In the genomic region with DNA sequence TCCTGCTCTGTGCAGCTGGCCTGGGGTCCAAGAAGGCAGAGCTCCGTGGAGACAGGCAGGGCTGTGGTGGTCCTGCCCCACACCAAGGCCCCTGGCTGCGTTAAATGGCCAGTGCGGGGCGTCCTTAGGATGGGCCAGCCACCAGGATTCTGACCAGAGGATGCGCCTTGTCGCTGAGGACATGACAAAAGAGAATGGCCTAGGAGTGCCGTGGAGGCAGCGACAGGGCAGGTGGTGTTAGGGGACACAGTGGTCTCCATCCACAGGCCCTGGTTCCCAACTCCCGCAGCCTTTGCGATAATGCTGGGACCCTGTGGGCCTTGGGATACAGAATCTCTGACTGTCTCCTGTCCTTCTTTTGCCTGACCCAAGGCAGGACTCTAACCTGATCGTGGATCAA, we compare ENCODE assay signal across 16 cellular contexts.
"Had no signal": no experiment of that assay in that cellular context is flagged by ENCODE, and none has a peak within 500 bp of the region (broad histone marks: within the 10 kb centered on the region; RNA-seq: fewer than 3 reads in every experiment).

No MANE protein-coding gene starts in this region.

- H3K36me3 Mint-ChIP-seq: naive thymus-derived CD4-positive, alpha-beta T cell; stimulated activated memory B cell treated with anti-CD40 and anti-IgM and Interleukin-4, amounts not matched to agents 10 μg/mL and 1 μg/mL and 100 μg/mL, for 72 hours had no signal

- H3K36me3 ChIP-seq: colonic mucosa, heart left ventricle, tibial nerve had no signal

- H3K4me1 Mint-ChIP-seq: naive thymus-derived CD4-positive, alpha-beta T cell; stimulated activated memory B cell treated with anti-CD40 and anti-IgM and Interleukin-4, amounts not matched to agents 10 μg/mL and 1 μg/mL and 100 μg/mL, for 72 hours had no signal

- H3K4me3 ChIP-seq: colonic mucosa, heart left ventricle, testis, tibial nerve had no signal

- H3K4me3 Mint-ChIP-seq: naive thymus-derived CD4-positive, alpha-beta T cell; nephron progenitor cell; stimulated activated memory B cell treated with anti-CD40 and anti-IgM and Interleukin-4, amounts not matched to agents 10 μg/mL and 1 μg/mL and 100 μg/mL, for 72 hours; stimulated activated naive CD8-positive, alpha-beta T cell treated with anti-CD3 and anti-CD28 coated beads, Interleukin-15, Interleukin-2, amounts not matched to agents 100 ng/mL and 50 ng/mL, for 24 hours had no signal

- H3K4me1 ChIP-seq: colonic mucosa, heart left ventricle, testis had no signal

- H3K27me3 Mint-ChIP-seq: stimulated activated memory B cell treated with anti-CD40 and anti-IgM and Interleukin-4, amounts not matched to agents 10 μg/mL and 1 μg/mL and 100 μg/mL, for 72 hours; stimulated activated naive CD8-positive, alpha-beta T cell treated with anti-CD3 and anti-CD28 coated beads, Interleukin-15, Interleukin-2, amounts not matched to agents 100 ng/mL and 50 ng/mL, for 24 hours had no signal

- H3K9me3 ChIP-seq: colonic mucosa, heart left ventricle, testis, tibial nerve had no signal

- H3K27ac ChIP-seq: colonic mucosa, heart left ventricle, testis, tibial nerve had no signal

- H3K27ac Mint-ChIP-seq: naive thymus-derived CD4-positive, alpha-beta T cell; nephron progenitor cell; stimulated activated memory B cell treated with anti-CD40 and anti-IgM and Interleukin-4, amounts not matched to agents 10 μg/mL and 1 μg/mL and 100 μg/mL, for 72 hours; stimulated activated naive CD8-positive, alpha-beta T cell treated with anti-CD3 and anti-CD28 coated beads, Interleukin-15, Interleukin-2, amounts not matched to agents 100 ng/mL and 50 ng/mL, for 24 hours had no signal

- ATAC-seq: heart left ventricle; left colon; left ventricle myocardium superior; naive thymus-derived CD4-positive, alpha-beta T cell; stimulated activated memory B cell treated with anti-CD40 and anti-IgM and Interleukin-4, amounts not matched to agents 10 μg/mL and 1 μg/mL and 100 μg/mL, for 72 hours had no signal

- H3K9me3 Mint-ChIP-seq: nephron progenitor cell; stimulated activated memory B cell treated with anti-CD40 and anti-IgM and Interleukin-4, amounts not matched to agents 10 μg/mL and 1 μg/mL and 100 μg/mL, for 72 hours; stimulated activated naive CD8-positive, alpha-beta T cell treated with anti-CD3 and anti-CD28 coated beads, Interleukin-15, Interleukin-2, amounts not matched to agents 100 ng/mL and 50 ng/mL, for 24 hours had no signal

- DNase-seq: colonic mucosa; effector CD4-positive, alpha-beta T cell; heart left ventricle; hippocampal formation; left colon; left ventricle myocardium superior; mesendoderm; naive thymus-derived CD4-positive, alpha-beta T cell; nephron progenitor cell; stimulated activated CD4-positive, alpha-beta T cell treated with anti-CD3 and anti-CD28 coated beads, Interleukin-15, amount 100 ng/mL, for 24 hours; stimulated activated CD4-positive, alpha-beta T cell treated with anti-CD3 and anti-CD28 coated beads, Interleukin-1b, Interleukin-23, amount 100 ng/mL, for 48 hours; stimulated activated CD4-positive, alpha-beta T cell treated with anti-CD3 and anti-CD28 coated beads, Interleukin-4, amount 100 ng/mL, for 24 hours; testis had no signal

- H3K27me3 ChIP-seq: colonic mucosa, testis, tibial nerve had no signal
